Comparison of ENCODE assay signal across 19 cellular contexts in the genomic region with DNA sequence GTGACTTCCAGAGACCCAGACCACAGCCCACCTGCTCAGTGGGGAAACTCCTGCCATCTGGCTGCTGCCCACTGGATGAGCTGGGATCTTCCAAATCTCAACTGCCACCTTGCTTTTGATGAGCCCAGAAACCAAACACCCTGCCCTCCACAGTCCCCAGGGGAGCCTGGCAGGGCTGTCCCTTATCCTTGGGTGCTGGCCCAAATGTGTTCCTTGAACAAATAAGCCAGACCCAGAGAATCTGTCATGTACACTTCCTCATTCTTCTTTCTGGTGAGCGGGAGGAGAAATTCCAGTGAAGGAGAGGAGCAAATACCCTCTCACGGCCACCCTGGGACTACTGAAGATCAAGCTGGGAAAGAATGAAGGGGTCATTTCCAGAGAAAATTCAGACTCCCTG. TPM values are rescaled to one million over a fixed set of nuclear protein-coding genes. Genes with fewer than 3 reads are reported as not detected.
DNase-seq lines count a peak whose midpoint lies in the region; ATAC-seq and TF ChIP-seq lines count a peak whose summit lies in the region.
"Had no signal": no experiment of that assay in that cellular context is flagged by ENCODE, and none has a peak within 500 bp of the region (broad histone marks: within the 10 kb centered on the region; RNA-seq: fewer than 3 reads in every experiment).

No MANE protein-coding gene starts in this region.

- H3K4me1 Mint-ChIP-seq in MCF 10A (ENCODE audit: insufficient read depth, unreplicated experiment) (no peaks in the 10 kb centered on the region), endodermal cell (peaks cover 2% of the 10 kb centered on the region), neural progenitor cell (peaks cover 17% of the 10 kb centered on the region)

- no peaks in the 10 kb centered on the region for H3K9me3 ChIP-seq in endodermal cell (ENCODE audit: control insufficient read depth, low read length)
- no peaks in the 10 kb centered on the region for H3K9me3 ChIP-seq in neural progenitor cell (ENCODE audit: low read depth)
- H3K9me3 ChIP-seq in upper lobe of right lung = no peaks in the 10 kb centered on the region

- POLR2A ChIA-PET in MCF 10A (lab: Yijun Ruan, JAX) = no interaction called here

- CTCF ChIA-PET in MCF 10A (lab: Yijun Ruan, JAX) = no interaction called here

- TF ChIP-seq CTCF in MCF 10A (IDR thresholded peaks at IDR 0.05; ENCODE audit: unreplicated experiment) (no peak), endodermal cell (conservative IDR thresholded peaks at IDR 0.05) (no peak), neural progenitor cell (IDR thresholded peaks at IDR 0.05) (no peak), upper lobe of right lung (IDR thresholded peaks at IDR 0.05) (no peak)

- no peak overlapping the region for H3K27ac Mint-ChIP-seq in MCF 10A (ENCODE audit: low read depth, unreplicated experiment)
- peak overlapping the region; percentile 31 for H3K27ac Mint-ChIP-seq in endodermal cell
- peak overlapping the region; percentile 36 for H3K27ac Mint-ChIP-seq in neural progenitor cell
- H3K27ac Mint-ChIP-seq: GM23338 had no signal

- H3K4me3 ChIP-seq in endodermal cell (ENCODE audit: low read length) = no peak overlapping the region
- no peak overlapping the region for H3K4me3 ChIP-seq in neural progenitor cell
- H3K4me3 ChIP-seq in upper lobe of right lung = no peak overlapping the region
- H3K4me3 ChIP-seq: GM23338 had no signal

- H3K4me1 ChIP-seq in endodermal cell (ENCODE audit: control insufficient read depth, insufficient read depth, low read length) (no peaks in the 10 kb centered on the region), neural progenitor cell (peaks cover 8% of the 10 kb centered on the region), upper lobe of right lung (no peaks in the 10 kb centered on the region)

- ATAC-seq in upper lobe of right lung (peak; percentile 64), GM21528 (IDR thresholded peaks at IDR 0.05; ENCODE audit: low FRiP score, unreplicated experiment) (no peak), HG03521 (IDR thresholded peaks at IDR 0.05; ENCODE audit: unreplicated experiment) (no peak)
- ATAC-seq: GM23338, HCT116 had no signal

- H3K36me3 ChIP-seq in endodermal cell (ENCODE audit: control insufficient read depth, insufficient read depth, low read length) (no peaks in the 10 kb centered on the region), neural progenitor cell (no peaks in the 10 kb centered on the region), upper lobe of right lung (no peaks in the 10 kb centered on the region)

- no peaks in the 10 kb centered on the region for H3K27me3 Mint-ChIP-seq in MCF 10A (ENCODE audit: insufficient read depth, unreplicated experiment)
- peaks cover 1% of the 10 kb centered on the region for H3K27me3 Mint-ChIP-seq in endodermal cell (ENCODE audit: insufficient read depth)
- H3K27me3 Mint-ChIP-seq in neural progenitor cell (ENCODE audit: insufficient read depth, low read depth) = peaks cover 4% of the 10 kb centered on the region

- no peaks in the 10 kb centered on the region for H4K20me1 ChIP-seq in neural progenitor cell (ENCODE audit: low read depth)

- no peak overlapping the region for H2AFZ ChIP-seq in neural progenitor cell (replicated peaks)
- H2AFZ ChIP-seq: GM23338 had no signal

- H3K4me3 Mint-ChIP-seq in MCF 10A (ENCODE audit: unreplicated experiment) (no peak overlapping the region), endodermal cell (no peak overlapping the region), neural progenitor cell (no peak overlapping the region)
- H3K4me3 Mint-ChIP-seq: GM23338 had no signal

- H3K9ac ChIP-seq in endodermal cell (ENCODE audit: extremely low read depth, low read length, poor library complexity, severe bottlenecking) (no peak overlapping the region), neural progenitor cell (no peak overlapping the region)
- H3K9ac ChIP-seq: KMS-11 had no signal

- H3K79me2 ChIP-seq in neural progenitor cell (ENCODE audit: low read depth) = no peaks in the 10 kb centered on the region

- H3K27me3 ChIP-seq in endodermal cell (ENCODE audit: control insufficient read depth, insufficient read depth, low read length, poor library complexity, severe bottlenecking) (no peaks in the 10 kb centered on the region), neural progenitor cell (no peaks in the 10 kb centered on the region), upper lobe of right lung (no peaks in the 10 kb centered on the region)

- 86% methylated on average over 2 of the region's 2 CpGs; no CpG with 5 or more reads in 1 of the 2 experiments for WGBS in endodermal cell (ENCODE audit: insufficient coverage in 1 of 2, insufficient read length in 1 of 2), 2 experiments

- H3K27ac ChIP-seq in endodermal cell (ENCODE audit: low read depth, low read length) (no peak overlapping the region), neural progenitor cell (peak overlapping the region; percentile 53), upper lobe of right lung (no peak overlapping the region)
- H3K27ac ChIP-seq: 22Rv1, KMS-11 had no signal

- peaks cover 9% of the 10 kb centered on the region for H3F3A ChIP-seq in neural progenitor cell (ENCODE audit: low read depth)

- H3K36me3 Mint-ChIP-seq in MCF 10A (ENCODE audit: insufficient read depth, unreplicated experiment) = no peaks in the 10 kb centered on the region
- no peaks in the 10 kb centered on the region for H3K36me3 Mint-ChIP-seq in endodermal cell (ENCODE audit: low read depth)
- H3K36me3 Mint-ChIP-seq in neural progenitor cell = no peaks in the 10 kb centered on the region

- H3K4me2 ChIP-seq in neural progenitor cell = no peak overlapping the region
- H3K4me2 ChIP-seq: GM23338, KMS-11 had no signal

- BruUV-seq in MCF 10A (replicated peaks; lab: Mats Ljungman, UMichigan) = no TSS peak

- DNase-seq in T47D (ENCODE audit: low read depth in 1 of 2, low spot score in 1 of 2) = peak; percentile 49 to 96
- DNase-seq in MCF 10A (ENCODE audit: unreplicated experiment) = no peak
- peak; percentile 29 for DNase-seq in endodermal cell
- no peak for DNase-seq in neural progenitor cell (ENCODE audit: low spot score)
- DNase-seq in upper lobe of right lung = no peak
- DNase-seq in glomerular visceral epithelial cell (ENCODE audit: extremely low spot score) = no peak
- DNase-seq: DMS 273 treated with DMSO at 0.1 percent for 48 hours, GDM1, NCI-H1417 treated with DMSO at 0.1 percent for 48 hours, NCI-H187 treated with DMSO at 0.1 percent for 48 hours, NCI-H2227 treated with DMSO at 0.1 percent for 48 hours, NCI-H524, SHP77 treated with DMSO at 0.1 percent for 48 hours had no signal

- H3K9me3 Mint-ChIP-seq in MCF 10A (ENCODE audit: unreplicated experiment) (no peaks in the 10 kb centered on the region), endodermal cell (peaks cover 5% of the 10 kb centered on the region), neural progenitor cell (no peaks in the 10 kb centered on the region)
- H3K9me3 Mint-ChIP-seq: GM23338 had no signal

- intact Hi-C loops in MCF 10A (cut with micrococcal nuclease) = no loop called here
- intact Hi-C loops in upper lobe of right lung (cut with DNase I) = no loop called here

- in situ Hi-C loops in T47D (cut with HindIII; ENCODE audit: low pct_unique_long_range_greater_than_20kb, low sequenced_read_pairs) = no loop called here

RNA-seq across cellular contexts. Expression of gene PXDC1, which starts 38.7 kb away (rescaled TPM):
- total RNA-seq in MCF 10A (2022) (48.1 and 51.4 TPM in 2 replicates), endodermal cell (1 to 10 TPM; 3.3 to 4.6 TPM), neural progenitor cell (ENCODE audit: low replicate concordance) (1.5 and 2.0 TPM in 2 replicates), upper lobe of right lung (70.8 TPM)
- 8.0 TPM for polyA plus RNA-seq in endodermal cell (2013, experiment 1 of 2)
- 9.8 TPM for polyA plus RNA-seq in endodermal cell (2013, experiment 2 of 2)

Comparison
In these comparisons a context has a peak if more than half of its experiments do, and no peak if none do; other contexts are left out.
1. DNase-seq: peak in T47D (2 of 2) and endodermal cell (single experiment); none in MCF 10A (single experiment), neural progenitor cell (single experiment), upper lobe of right lung (single experiment) and glomerular visceral epithelial cell (single experiment).